ENCODE assay signal across 14 cellular contexts in the genomic region with DNA sequence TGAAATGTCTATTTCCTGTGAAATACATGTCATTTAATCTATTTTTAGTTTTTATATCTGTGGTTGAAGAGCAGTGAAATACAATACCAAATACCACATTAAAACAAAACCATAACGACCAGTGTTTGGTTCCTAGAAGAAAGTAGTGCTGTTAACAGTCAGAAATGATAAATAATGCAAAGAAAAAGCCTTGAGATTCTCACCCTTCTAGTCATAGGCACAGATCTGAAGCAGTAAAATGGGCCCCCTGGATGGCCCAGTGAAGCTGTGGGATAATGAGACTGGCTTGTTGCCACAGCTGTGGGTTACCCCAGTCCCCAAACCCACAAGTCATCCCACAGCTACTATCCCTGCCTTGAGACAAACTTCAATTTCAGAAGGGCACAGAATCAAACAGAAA.
DNase-seq lines count a peak whose midpoint lies in the region; ATAC-seq and TF ChIP-seq lines count a peak whose summit lies in the region.
"Had no signal": no experiment of that assay in that cellular context is flagged by ENCODE, and none has a peak within 500 bp of the region (broad histone marks: within the 10 kb centered on the region; RNA-seq: fewer than 3 reads in every experiment).

No MANE protein-coding gene starts in this region.

- H3K36me3 Mint-ChIP-seq in CD8-positive, alpha-beta T cell: no peaks in the 10 kb centered on the region
- H3K36me3 Mint-ChIP-seq: brain, CD14-positive monocyte had no signal

- 0 to 7% methylated on average over 1 of the region's 1 CpG for WGBS in gastroesophageal sphincter (ENCODE audit: low coverage in 1 of 2), 2 donors

- H3K36me3 ChIP-seq in CD8-positive, alpha-beta T cell (ENCODE audit: insufficient read depth, low read length): no peaks in the 10 kb centered on the region
- no peaks in the 10 kb centered on the region for H3K36me3 ChIP-seq in gastroesophageal sphincter
- H3K36me3 ChIP-seq in MG63: no peaks in the 10 kb centered on the region
- H3K36me3 ChIP-seq: sigmoid colon had no signal

- peaks cover 26% of the 10 kb centered on the region for H3K4me1 ChIP-seq in CD8-positive, alpha-beta T cell (ENCODE audit: insufficient read depth, low read length)
- H3K4me1 ChIP-seq in gastroesophageal sphincter: no peaks in the 10 kb centered on the region
- H3K4me1 ChIP-seq: sigmoid colon had no signal

- no peak overlapping the region for H3K4me3 ChIP-seq in CD8-positive, alpha-beta T cell (ENCODE audit: low read depth, low read length)
- no peak overlapping the region for H3K4me3 ChIP-seq in gastroesophageal sphincter
- H3K4me3 ChIP-seq in MG63: no peak overlapping the region
- H3K4me3 ChIP-seq: sigmoid colon had no signal

- H3K27ac ChIP-seq in CD8-positive, alpha-beta T cell (ENCODE audit: low read depth, low read length): no peak overlapping the region
- no peak overlapping the region for H3K27ac ChIP-seq in gastroesophageal sphincter
- H3K27ac ChIP-seq: sigmoid colon had no signal

- no peaks in the 10 kb centered on the region for H3K9me3 ChIP-seq in CD8-positive, alpha-beta T cell (ENCODE audit: low read length)
- H3K9me3 ChIP-seq in gastroesophageal sphincter (no peaks in the 10 kb centered on the region), MG63 (no peaks in the 10 kb centered on the region)
- H3K9me3 ChIP-seq: sigmoid colon had no signal

- H3K27me3 ChIP-seq in CD8-positive, alpha-beta T cell (ENCODE audit: insufficient read depth, low read length): no peaks in the 10 kb centered on the region
- no peaks in the 10 kb centered on the region for H3K27me3 ChIP-seq in gastroesophageal sphincter
- no peaks in the 10 kb centered on the region for H3K27me3 ChIP-seq in MG63
- H3K27me3 ChIP-seq: sigmoid colon had no signal

- intact Hi-C loops in CD8-positive, alpha-beta T cell (cut with DNase I, micrococcal nuclease): no loop called here

- POLR2A ChIA-PET in CD8-positive, alpha-beta T cell (lab: Charles Lee): interaction anchor here (1.0 kb wide), 1 partner anchor 278 kb away, joined by 3 read pairs; no protein-coding TSS in a partner anchor

- peak overlapping the region; percentile 49 for H3K27ac Mint-ChIP-seq in CD8-positive, alpha-beta T cell
- H3K27ac Mint-ChIP-seq: brain, CD14-positive monocyte had no signal

- H3K27me3 Mint-ChIP-seq in CD8-positive, alpha-beta T cell (ENCODE audit: low read depth): no peaks in the 10 kb centered on the region
- H3K27me3 Mint-ChIP-seq: brain had no signal

- CTCF ChIA-PET in CD8-positive, alpha-beta T cell (lab: Charles Lee): no interaction called here

- no peak for TF ChIP-seq POLR2A in gastroesophageal sphincter (IDR thresholded peaks at IDR 0.05)

- H3K9me3 Mint-ChIP-seq in CD8-positive, alpha-beta T cell: no peaks in the 10 kb centered on the region
- H3K9me3 Mint-ChIP-seq: brain had no signal

- peak overlapping the region; percentile 65 for H3K4me3 Mint-ChIP-seq in CD8-positive, alpha-beta T cell
- H3K4me3 Mint-ChIP-seq: brain, CD14-positive monocyte had no signal

- H3K4me1 Mint-ChIP-seq in CD8-positive, alpha-beta T cell (ENCODE audit: low read depth): peaks cover 38% of the 10 kb centered on the region

- TF ChIP-seq EP300 in gastroesophageal sphincter (IDR thresholded peaks at IDR 0.05): no peak

- DNase-seq in CD8-positive, alpha-beta T cell: no peak
- peak; percentile 5 for DNase-seq in KG1 (lab: John Stamatoyannopoulos, UW)
- peak in 2 of 3 experiments; percentile 9 to 15 for DNase-seq in activated CD8-positive, alpha-beta memory T cell treated with anti-CD3 and anti-CD28 coated beads for 48 hours (ENCODE audit: low read depth in 2 of 3, low spot score in 2 of 3)
- peak; percentile 30 for DNase-seq in glomerular visceral epithelial cell (ENCODE audit: extremely low spot score)
- DNase-seq in MG63: no peak
- no peak for DNase-seq in GDM1 (lab: John Stamatoyannopoulos, UW)
- DNase-seq: activated CD4-positive, CD25-positive, alpha-beta regulatory T cell; H7; NCI-H510A; sigmoid colon had no signal

- peak; percentile 20 for ATAC-seq in CD8-positive, alpha-beta T cell
- ATAC-seq in gastroesophageal sphincter (no peak), HG03108 (IDR thresholded peaks at IDR 0.05; ENCODE audit: unreplicated experiment) (no peak)

- TF ChIP-seq CTCF in CD8-positive, alpha-beta T cell (IDR thresholded peaks at IDR 0.05): no peak
- no peak for TF ChIP-seq CTCF in gastroesophageal sphincter (IDR thresholded peaks at IDR 0.05)

Comparison
In these comparisons a context has a peak if more than half of its experiments do, and no peak if none do; other contexts are left out.
1. DNase-seq: peak in KG1 (single experiment), activated CD8-positive, alpha-beta memory T cell treated with anti-CD3 and anti-CD28 coated beads for 48 hours (2 of 3) and glomerular visceral epithelial cell (single experiment); none in CD8-positive, alpha-beta T cell (0 of 7), MG63 (single experiment) and GDM1 (single experiment).